14 cellular contexts compared by ENCODE assay signal in genomic region chr11:9302448-9302847, GRCh38.
"Had no signal": no experiment of that assay in that cellular context is flagged by ENCODE, and none has a peak within 500 bp of the region (broad histone marks: within the 10 kb centered on the region; RNA-seq: fewer than 3 reads in every experiment).

No MANE protein-coding gene starts in this region.

- H3K4me1 ChIP-seq: gastroesophageal sphincter, right atrium auricular region had no signal

- H3K4me3 ChIP-seq: coronary artery, gastroesophageal sphincter, right atrium auricular region, thyroid gland had no signal

- H3K9me3 ChIP-seq: gastroesophageal sphincter, right atrium auricular region, thyroid gland had no signal

- H3K27me3 Mint-ChIP-seq: activated naive CD8-positive, alpha-beta T cell treated with anti-CD3 and anti-CD28 coated beads, Interleukin-2, amount 50 U/mL, for 24 hours; stimulated activated naive B cell treated with anti-CD40 and anti-IgM and Interleukin-4, amounts not matched to agents 10 μg/mL and 1 μg/mL and 100 μg/mL, for 72 hours had no signal

- H3K27me3 ChIP-seq: gastroesophageal sphincter, right atrium auricular region, thyroid gland had no signal

- ATAC-seq: activated naive CD8-positive, alpha-beta T cell treated with anti-CD3 and anti-CD28 coated beads, Interleukin-2, amount 50 U/mL, for 24 hours; gastroesophageal sphincter; left colon had no signal

- H3K27ac ChIP-seq: coronary artery, gastroesophageal sphincter, right atrium auricular region, thyroid gland had no signal

- H3K9me3 Mint-ChIP-seq: activated naive CD8-positive, alpha-beta T cell treated with anti-CD3 and anti-CD28 coated beads, Interleukin-2, amount 50 U/mL, for 24 hours; activated T-helper 1 cell treated with anti-CD3 and anti-CD28 coated beads, Interleukin-12 subunit alpha, Interleukin-12 subunit beta, Interleukin-2, Interleukin-4 antibody, amounts not matched to agents 30 ng/mL and 10 ng/mL and 1 ng/mL, durations not matched to agents 14 hours and 24 hours and 36 hours had no signal

- DNase-seq: activated naive CD4-positive, alpha-beta T cell; activated naive CD8-positive, alpha-beta T cell treated with anti-CD3 and anti-CD28 coated beads, Interleukin-2, amount 50 U/mL, for 24 hours; central memory CD4-positive, alpha-beta T cell; effector memory CD4-positive, alpha-beta T cell; left colon; posterior cingulate gyrus; stimulated activated CD4-positive, alpha-beta T cell treated with anti-CD3 and anti-CD28 coated beads, Interleukin-2, amount 100 ng/mL, for 48 hours; stimulated activated naive B cell treated with anti-CD40 and anti-IgM and Interleukin-4, amounts not matched to agents 10 μg/mL and 1 μg/mL and 100 μg/mL, for 72 hours; T-helper 2 cell; thyroid gland had no signal

- H3K27ac Mint-ChIP-seq: activated naive CD8-positive, alpha-beta T cell treated with anti-CD3 and anti-CD28 coated beads, Interleukin-2, amount 50 U/mL, for 24 hours; activated T-helper 1 cell treated with anti-CD3 and anti-CD28 coated beads, Interleukin-12 subunit alpha, Interleukin-12 subunit beta, Interleukin-2, Interleukin-4 antibody, amounts not matched to agents 30 ng/mL and 10 ng/mL and 1 ng/mL, durations not matched to agents 14 hours and 24 hours and 36 hours; stimulated activated naive B cell treated with anti-CD40 and anti-IgM and Interleukin-4, amounts not matched to agents 10 μg/mL and 1 μg/mL and 100 μg/mL, for 72 hours had no signal

- H3K36me3 ChIP-seq: right atrium auricular region, thyroid gland had no signal

- H3K4me3 Mint-ChIP-seq: activated naive CD8-positive, alpha-beta T cell treated with anti-CD3 and anti-CD28 coated beads, Interleukin-2, amount 50 U/mL, for 24 hours; activated T-helper 1 cell treated with anti-CD3 and anti-CD28 coated beads, Interleukin-12 subunit alpha, Interleukin-12 subunit beta, Interleukin-2, Interleukin-4 antibody, amounts not matched to agents 30 ng/mL and 10 ng/mL and 1 ng/mL, durations not matched to agents 14 hours and 24 hours and 36 hours; stimulated activated naive B cell treated with anti-CD40 and anti-IgM and Interleukin-4, amounts not matched to agents 10 μg/mL and 1 μg/mL and 100 μg/mL, for 72 hours had no signal
